5 cellular contexts compared by ENCODE assay signal in genomic region chr6:71730284-71730683, GRCh38.
"Had no signal": no experiment of that assay in that cellular context is flagged by ENCODE, and none has a peak within 500 bp of the region (broad histone marks: within the 10 kb centered on the region; RNA-seq: fewer than 3 reads in every experiment).

No MANE protein-coding gene starts in this region.

- H3K4me2 ChIP-seq: GM23338 had no signal

- DNase-seq: H9, HCEC 1CT had no signal

- H3K4me3 ChIP-seq: GM23338 had no signal

- ATAC-seq: GM23338, HepG2 had no signal

- H2AFZ ChIP-seq: GM23338 had no signal

- H3K27ac ChIP-seq: HL-60 had no signal
